13 cellular contexts compared by ENCODE assay signal in genomic region chr20:64050261-64051032, GRCh38. TPM values are rescaled to one million over a fixed set of nuclear protein-coding genes. Genes with fewer than 3 reads are reported as not detected.
DNase-seq lines count a peak whose midpoint lies in the region; ATAC-seq, FAIRE-seq and TF ChIP-seq lines count a peak whose summit lies in the region.
"Had no signal": no experiment of that assay in that cellular context is flagged by ENCODE, and none has a peak within 500 bp of the region (broad histone marks: within the 10 kb centered on the region; RNA-seq: fewer than 3 reads in every experiment).

No MANE protein-coding gene starts in this region.

- no peak overlapping the region for H2AFZ ChIP-seq in HepG2 (ENCODE audit: low read length)

- H3K4me2 ChIP-seq in HepG2 (ENCODE audit: low read depth, low read length): peak overlapping the region; percentile 98

- TF ChIP-seq RAD21 in HepG2 (CRISPR knock-in tag; IDR thresholded peaks at IDR 0.05): no peak; the same call in none of the 2 replicates

- in situ Hi-C loops in HepG2 (cut with HindIII; ENCODE audit: extremely low pct_ligation_motif_present, low pct_unique_long_range_greater_than_20kb): no loop called here
- in situ Hi-C loops in brain microvascular endothelial cell (cut with HindIII; ENCODE audit: low pct_ligation_motif_present, low sequenced_read_pairs): no loop called here

- H3K27ac ChIP-seq in HepG2 (ENCODE audit: extremely low read length, insufficient read depth, low read length): peak overlapping the region; percentile 68
- H3K27ac ChIP-seq in stomach: peak overlapping the region; percentile 18 to 79 (median 66)
- no peak overlapping the region for H3K27ac ChIP-seq in brain microvascular endothelial cell
- H3K27ac ChIP-seq: foreskin keratinocyte had no signal

- TF ChIP-seq POLR2A in HepG2 (IDR thresholded peaks at IDR 0.05; ENCODE audit: insufficient read depth in 1 of 2, low read depth in 2 of 2, low read length in 2 of 2) (peak in 1 of 2 experiments; percentile 48; a peak in 1 of 4 replicates), stomach (IDR thresholded peaks at IDR 0.05) (no peak)

- H3K36me3 ChIP-seq in HepG2 (replicated peaks in 1 of 2; ENCODE audit: control insufficient read depth in 1 of 2, insufficient read depth in 2 of 2, low read length in 2 of 2) (no peaks in the 10 kb centered on the region), stomach (no peaks in the 10 kb centered on the region), brain microvascular endothelial cell (replicated peaks) (no peaks in the 10 kb centered on the region)
- H3K36me3 ChIP-seq: tibial artery had no signal

- peak overlapping the region; percentile 48 for H3K4me3 Mint-ChIP-seq in T-helper 2 cell treated with Interferon-gamma antibody and Interleukin-4, amounts not matched to agents 5 μg/mL and 100 μg/mL, for 36 hours
- peak overlapping the region; percentile 26 for H3K4me3 Mint-ChIP-seq in activated T-helper 1 cell treated with anti-CD3 and anti-CD28 coated beads, Interleukin-12 subunit alpha, Interleukin-12 subunit beta, Interleukin-2, Interleukin-4 antibody, amounts not matched to agents 30 ng/mL and 10 ng/mL and 1 ng/mL, durations not matched to agents 14 hours and 24 hours and 36 hours
- H3K4me3 Mint-ChIP-seq: activated CD8-positive, alpha-beta T cell treated with anti-CD3 and anti-CD28 coated beads for 36 hours had no signal

- H3K9ac ChIP-seq in HepG2 (ENCODE audit: insufficient read depth, low read depth, low read length): peak overlapping the region; percentile 79

- 10% methylated on average over 20 of the region's 23 CpGs for WGBS in HepG2 (ENCODE audit: low lambda C conversion rate)
- 73 to 78% (median 75%) methylated on average over 16 to 23 of the region's 23 CpGs for WGBS in stomach, 5 donors

- ATAC-seq in HepG2: peak; percentile 45
- no peak for ATAC-seq in HG03135 (IDR thresholded peaks at IDR 0.05; ENCODE audit: unreplicated experiment)
- ATAC-seq in HG03159 (IDR thresholded peaks at IDR 0.05; ENCODE audit: unreplicated experiment): no peak
- ATAC-seq: activated CD8-positive, alpha-beta T cell treated with anti-CD3 and anti-CD28 coated beads for 36 hours; foreskin keratinocyte had no signal

- CTCF ChIA-PET in HepG2 (lab: Yijun Ruan, JAX; ENCODE audit: low intra/inter-chr PET ratio, low total read pairs): no interaction called here

- H3K4me1 Mint-ChIP-seq in T-helper 2 cell treated with Interferon-gamma antibody and Interleukin-4, amounts not matched to agents 5 μg/mL and 100 μg/mL, for 36 hours (ENCODE audit: low read depth): peaks cover 10% of the 10 kb centered on the region
- H3K4me1 Mint-ChIP-seq in activated T-helper 1 cell treated with anti-CD3 and anti-CD28 coated beads, Interleukin-12 subunit alpha, Interleukin-12 subunit beta, Interleukin-2, Interleukin-4 antibody, amounts not matched to agents 30 ng/mL and 10 ng/mL and 1 ng/mL, durations not matched to agents 14 hours and 24 hours and 36 hours (ENCODE audit: low read depth): peaks cover 14% of the 10 kb centered on the region

- no peaks in the 10 kb centered on the region for H3K36me3 Mint-ChIP-seq in T-helper 2 cell treated with Interferon-gamma antibody and Interleukin-4, amounts not matched to agents 5 μg/mL and 100 μg/mL, for 36 hours (ENCODE audit: low read depth)
- H3K36me3 Mint-ChIP-seq in activated T-helper 1 cell treated with anti-CD3 and anti-CD28 coated beads, Interleukin-12 subunit alpha, Interleukin-12 subunit beta, Interleukin-2, Interleukin-4 antibody, amounts not matched to agents 30 ng/mL and 10 ng/mL and 1 ng/mL, durations not matched to agents 14 hours and 24 hours and 36 hours (ENCODE audit: low read depth): peaks cover 3% of the 10 kb centered on the region

- H3K4me3 ChIP-seq in HepG2 (replicated peaks in 1 of 3; ENCODE audit: insufficient read depth in 1 of 3, low read depth in 2 of 3, low read length in 3 of 3) (peak overlapping the region; percentile 65 to 88 (median 77)), stomach (peak overlapping the region in 3 of 4 donors; percentile 21 to 47 (median 23)), brain microvascular endothelial cell (ENCODE audit: low read depth, low read length) (no peak overlapping the region)

- no peaks in the 10 kb centered on the region for H3K9me3 ChIP-seq in HepG2 (ENCODE audit: low read length)
- H3K9me3 ChIP-seq in stomach: no peaks in the 10 kb centered on the region
- H3K9me3 ChIP-seq: tibial artery had no signal

- TF ChIP-seq CTCF in HepG2 (CRISPR knock-in tag; IDR thresholded peaks at IDR 0.05) (peak; percentile 83), stomach (IDR thresholded peaks at IDR 0.05) (no peak), brain microvascular endothelial cell (IDR thresholded peaks at IDR 0.05; ENCODE audit: low read depth, low read length, missing control alignments) (no peak)

- BruUV-seq in HepG2 (replicated peaks; lab: Mats Ljungman, UMichigan): no TSS peak

- DNase-seq in T-helper 2 cell treated with Interferon-gamma antibody and Interleukin-4, amounts not matched to agents 5 μg/mL and 100 μg/mL, for 36 hours (ENCODE audit: low spot score): no peak
- no peak for DNase-seq in T-helper 2 cell
- DNase-seq in activated T-helper 1 cell treated with anti-CD3 and anti-CD28 coated beads, Interleukin-12 subunit alpha, Interleukin-12 subunit beta, Interleukin-2, Interleukin-4 antibody, amounts not matched to agents 30 ng/mL and 10 ng/mL and 1 ng/mL, durations not matched to agents 14 hours and 24 hours and 36 hours (ENCODE audit: low spot score): no peak
- DNase-seq in HepG2 (ENCODE audit: low spot score): peak; percentile 79
- DNase-seq in stomach: no peak
- no peak for DNase-seq in brain microvascular endothelial cell
- DNase-seq: activated CD8-positive, alpha-beta T cell treated with anti-CD3 and anti-CD28 coated beads for 36 hours; activated naive CD4-positive, alpha-beta T cell treated with anti-CD3 and anti-CD28 coated beads, Interleukin-2, amount 50 U/mL, for 16 hours; foreskin keratinocyte; NCI-H2107; tibial artery had no signal

- 0 out of 4 replicates have a peak, but pooled peaks of 1 of the 2 experiments have one; percentile 14 for TF ChIP-seq EP300 in HepG2 (IDR thresholded peaks at IDR 0.05; ENCODE audit: low read depth in 2 of 2, low read length in 2 of 2)
- TF ChIP-seq EP300 in HepG2 (CRISPR knock-in tag; IDR thresholded peaks at IDR 0.05; ENCODE audit: borderline replicate concordance): no peak
- no peak for TF ChIP-seq EP300 in stomach (IDR thresholded peaks at IDR 0.05)

- no peaks in the 10 kb centered on the region for H4K20me1 ChIP-seq in HepG2 (ENCODE audit: insufficient read depth, low read length)

- peaks cover 4% of the 10 kb centered on the region for H3K79me2 ChIP-seq in HepG2 (ENCODE audit: insufficient read depth, low read length)

- POLR2A ChIA-PET in HepG2 (lab: Yijun Ruan, JAX): interaction anchor here (0.6 to 9.4 kb wide), 14 partner anchors 8 to 392 kb away, joined by 3 to 252 read pairs (median 4); partner anchors contain the start of genes C20orf204, OPRL1, PRPF6 and RGS19

- intact Hi-C loops in activated T-helper 1 cell treated with anti-CD3 and anti-CD28 coated beads, Interleukin-12 subunit alpha, Interleukin-12 subunit beta, Interleukin-2, Interleukin-4 antibody, amounts not matched to agents 30 ng/mL and 10 ng/mL and 1 ng/mL, durations not matched to agents 14 hours and 24 hours and 36 hours (cut with micrococcal nuclease): no loop called here
- intact Hi-C loops in HepG2 (cut with micrococcal nuclease; ENCODE audit: unreplicated experiment) (loop anchor here (1.0 kb wide), 1 partner anchor 26 kb away; no protein-coding TSS in a partner anchor), stomach (cut with DNase I; ENCODE audit: low total_unique reads) (no loop called here)

- H3K27me3 Mint-ChIP-seq in T-helper 2 cell treated with Interferon-gamma antibody and Interleukin-4, amounts not matched to agents 5 μg/mL and 100 μg/mL, for 36 hours (ENCODE audit: low read depth): peaks cover 41% of the 10 kb centered on the region
- peaks cover 25% of the 10 kb centered on the region for H3K27me3 Mint-ChIP-seq in activated T-helper 1 cell treated with anti-CD3 and anti-CD28 coated beads, Interleukin-12 subunit alpha, Interleukin-12 subunit beta, Interleukin-2, Interleukin-4 antibody, amounts not matched to agents 30 ng/mL and 10 ng/mL and 1 ng/mL, durations not matched to agents 14 hours and 24 hours and 36 hours (ENCODE audit: insufficient read depth)

- no peaks in the 10 kb centered on the region for H3K9me3 Mint-ChIP-seq in T-helper 2 cell treated with Interferon-gamma antibody and Interleukin-4, amounts not matched to agents 5 μg/mL and 100 μg/mL, for 36 hours
- no peaks in the 10 kb centered on the region for H3K9me3 Mint-ChIP-seq in activated T-helper 1 cell treated with anti-CD3 and anti-CD28 coated beads, Interleukin-12 subunit alpha, Interleukin-12 subunit beta, Interleukin-2, Interleukin-4 antibody, amounts not matched to agents 30 ng/mL and 10 ng/mL and 1 ng/mL, durations not matched to agents 14 hours and 24 hours and 36 hours
- H3K9me3 Mint-ChIP-seq: activated CD8-positive, alpha-beta T cell treated with anti-CD3 and anti-CD28 coated beads for 36 hours had no signal

- peak; percentile 67 for FAIRE-seq in HepG2 (lab: Jason Lieb, UNC)

- peaks cover 69% of the 10 kb centered on the region for H3K4me1 ChIP-seq in HepG2 (ENCODE audit: insufficient read depth, low read length)
- H3K4me1 ChIP-seq in stomach: peaks cover 17 to 28% (median 19%) of the 10 kb centered on the region in 4 donors
- H3K4me1 ChIP-seq: foreskin keratinocyte had no signal

- no peak overlapping the region for H3K27ac Mint-ChIP-seq in T-helper 2 cell treated with Interferon-gamma antibody and Interleukin-4, amounts not matched to agents 5 μg/mL and 100 μg/mL, for 36 hours
- H3K27ac Mint-ChIP-seq in activated T-helper 1 cell treated with anti-CD3 and anti-CD28 coated beads, Interleukin-12 subunit alpha, Interleukin-12 subunit beta, Interleukin-2, Interleukin-4 antibody, amounts not matched to agents 30 ng/mL and 10 ng/mL and 1 ng/mL, durations not matched to agents 14 hours and 24 hours and 36 hours: no peak overlapping the region
- H3K27ac Mint-ChIP-seq: activated CD8-positive, alpha-beta T cell treated with anti-CD3 and anti-CD28 coated beads for 36 hours had no signal

- H3K27me3 ChIP-seq in HepG2 (ENCODE audit: control insufficient read depth in 1 of 2, insufficient read depth in 2 of 2, low read length in 2 of 2): no peaks in the 10 kb centered on the region; a peak in 1 of 5 replicates
- H3K27me3 ChIP-seq in stomach: peaks cover 30 to 100% (median 73%) of the 10 kb centered on the region in 3 donors
- H3K27me3 ChIP-seq in brain microvascular endothelial cell (replicated peaks): peaks cover 20% of the 10 kb centered on the region

RNA-seq across cellular contexts. Expression of gene SOX18, which starts 1.0 kb away (rescaled TPM):
- total RNA-seq in activated T-helper 1 cell treated with anti-CD3 and anti-CD28 coated beads, Interleukin-12 subunit alpha, Interleukin-12 subunit beta, Interleukin-2, Interleukin-4 antibody, amounts not matched to agents 30 ng/mL and 10 ng/mL and 1 ng/mL, durations not matched to agents 14 hours and 24 hours and 36 hours: 1.3 TPM in 2 replicates
- 1.3 and 1.9 TPM in 2 replicates for total RNA-seq in HepG2 (2016; rRNA removed; fragmentation: Illumina TruSeq; extraction: Trizol)
- 1.1 and 1.6 TPM in 2 replicates for total RNA-seq in HepG2 (2016; cell fraction: cytosol; rRNA removed; fragmentation: Illumina TruSeq; extraction: Trizol; ENCODE audit: low read depth)
- total RNA-seq in HepG2 (2016; cell fraction: insoluble cytoplasmic fraction; rRNA removed; fragmentation: Illumina TruSeq; extraction: Trizol): 0.94 and 1.8 TPM in 2 replicates
- 2.7 and 3.0 TPM in 2 replicates for total RNA-seq in HepG2 (2016; cell fraction: membrane; rRNA removed; fragmentation: Illumina TruSeq; extraction: Trizol)
- total RNA-seq in HepG2 (2016; cell fraction: nucleus; rRNA removed; fragmentation: Illumina TruSeq; extraction: Trizol): 1.4 and 2.1 TPM in 2 replicates
- 1.6 and 2.0 TPM in 2 replicates for polyA plus RNA-seq in HepG2 (2011; rRNA removed)
- 1.1 and 2.3 TPM in 2 replicates for polyA plus RNA-seq in HepG2 (2011; cell fraction: cytosol; rRNA removed)
- polyA plus RNA-seq in HepG2 (2011; cell fraction: nucleus; rRNA removed): 8.4 and 10.3 TPM in 2 replicates
- polyA plus RNA-seq in HepG2 (2012): 2.4 and 3.1 TPM in 2 replicates
- polyA plus RNA-seq in HepG2 (2016; cell fraction: cytosol; fragmentation: Illumina TruSeq; extraction: Trizol; ENCODE audit: low read depth): 1.8 and 1.9 TPM in 2 replicates
- polyA plus RNA-seq in HepG2 (2016; cell fraction: insoluble cytoplasmic fraction; fragmentation: Illumina TruSeq; extraction: Trizol; ENCODE audit: low read depth): 7.2 and 8.4 TPM in 2 replicates
- polyA plus RNA-seq in HepG2 (2016; cell fraction: membrane; fragmentation: Illumina TruSeq; extraction: Trizol; ENCODE audit: low read depth): 3.3 and 4.0 TPM in 2 replicates
- 9.0 and 10.0 TPM in 2 replicates for polyA plus RNA-seq in HepG2 (2016; cell fraction: nucleus; fragmentation: Illumina TruSeq; extraction: Trizol; ENCODE audit: insufficient read depth, low read depth)
- 0.28 and 1.8 TPM in 2 replicates for polyA minus RNA-seq in HepG2 (2011; rRNA and poly(A)+ RNA removed; ENCODE audit: low replicate concordance)
- 1.9 and 4.0 TPM in 2 replicates for polyA minus RNA-seq in HepG2 (2011; cell fraction: cytosol; rRNA and poly(A)+ RNA removed)
- polyA minus RNA-seq in HepG2 (2011; cell fraction: nucleus; rRNA and poly(A)+ RNA removed): 0.77 and 0.87 TPM in 2 replicates
- 10 to 100 TPM in 2 of 5 donors, 1 to 10 TPM in 2, under 1 TPM in 1; 0.58 to 26.6 (median 8.9) TPM for total RNA-seq in stomach
- 10 to 100 TPM in 1 of 3 donors, 1 to 10 TPM in 2; 6.2 to 15.2 (median 8.4) TPM for polyA plus RNA-seq in stomach
- total RNA-seq: activated CD8-positive, alpha-beta T cell treated with anti-CD3 and anti-CD28 coated beads for 36 hours; foreskin keratinocyte had no signal

RNA-seq across cellular contexts. Expression of gene TCEA2, which starts 12.6 kb away (rescaled TPM):
- total RNA-seq in activated T-helper 1 cell treated with anti-CD3 and anti-CD28 coated beads, Interleukin-12 subunit alpha, Interleukin-12 subunit beta, Interleukin-2, Interleukin-4 antibody, amounts not matched to agents 30 ng/mL and 10 ng/mL and 1 ng/mL, durations not matched to agents 14 hours and 24 hours and 36 hours: 33.8 TPM in 2 replicates
- total RNA-seq in HepG2 (2016; rRNA removed; fragmentation: Illumina TruSeq; extraction: Trizol) (25.9 and 33.7 TPM in 2 replicates), stomach (10 to 100 TPM in 4 of 5 donors, 1 to 10 TPM in 1; 3.1 to 30.7 (median 22.8) TPM)
- total RNA-seq in HepG2 (2016; cell fraction: cytosol; rRNA removed; fragmentation: Illumina TruSeq; extraction: Trizol; ENCODE audit: low read depth): 58.0 and 75.2 TPM in 2 replicates
- 25.2 and 31.6 TPM in 2 replicates for total RNA-seq in HepG2 (2016; cell fraction: insoluble cytoplasmic fraction; rRNA removed; fragmentation: Illumina TruSeq; extraction: Trizol)
- 54.3 and 70.5 TPM in 2 replicates for total RNA-seq in HepG2 (2016; cell fraction: membrane; rRNA removed; fragmentation: Illumina TruSeq; extraction: Trizol)
- 19.6 and 25.2 TPM in 2 replicates for total RNA-seq in HepG2 (2016; cell fraction: nucleus; rRNA removed; fragmentation: Illumina TruSeq; extraction: Trizol)
- polyA plus RNA-seq in HepG2 (2011; rRNA removed) (28.1 and 36.8 TPM in 2 replicates), stomach (10 to 100 TPM; 21.0 to 35.5 (median 30.4) TPM)
- polyA plus RNA-seq in HepG2 (2011; cell fraction: cytosol; rRNA removed): 22.9 and 25.9 TPM in 2 replicates
- 101 and 106 TPM in 2 replicates for polyA plus RNA-seq in HepG2 (2011; cell fraction: nucleus; rRNA removed)
- 70.9 and 75.4 TPM in 2 replicates for polyA plus RNA-seq in HepG2 (2012)
- polyA plus RNA-seq in HepG2 (2016; cell fraction: cytosol; fragmentation: Illumina TruSeq; extraction: Trizol; ENCODE audit: low read depth): 308 and 317 TPM in 2 replicates
- polyA plus RNA-seq in HepG2 (2016; cell fraction: insoluble cytoplasmic fraction; fragmentation: Illumina TruSeq; extraction: Trizol; ENCODE audit: low read depth): 54.5 and 74.5 TPM in 2 replicates
- polyA plus RNA-seq in HepG2 (2016; cell fraction: membrane; fragmentation: Illumina TruSeq; extraction: Trizol; ENCODE audit: low read depth): 232 and 236 TPM in 2 replicates
- 80.5 and 83.8 TPM in 2 replicates for polyA plus RNA-seq in HepG2 (2016; cell fraction: nucleus; fragmentation: Illumina TruSeq; extraction: Trizol; ENCODE audit: insufficient read depth, low read depth)
- polyA minus RNA-seq in HepG2 (2011; rRNA and poly(A)+ RNA removed; ENCODE audit: low replicate concordance): 42.1 and 65.5 TPM in 2 replicates
- 21.6 and 27.5 TPM in 2 replicates for polyA minus RNA-seq in HepG2 (2011; cell fraction: cytosol; rRNA and poly(A)+ RNA removed)
- 32.7 and 36.6 TPM in 2 replicates for polyA minus RNA-seq in HepG2 (2011; cell fraction: nucleus; rRNA and poly(A)+ RNA removed)

RNA-seq across cellular contexts. Expression of gene C20orf204, which starts 14.5 kb away (rescaled TPM):
- 5.4 and 6.1 TPM in 2 replicates for total RNA-seq in activated T-helper 1 cell treated with anti-CD3 and anti-CD28 coated beads, Interleukin-12 subunit alpha, Interleukin-12 subunit beta, Interleukin-2, Interleukin-4 antibody, amounts not matched to agents 30 ng/mL and 10 ng/mL and 1 ng/mL, durations not matched to agents 14 hours and 24 hours and 36 hours
- total RNA-seq in HepG2 (2016; rRNA removed; fragmentation: Illumina TruSeq; extraction: Trizol): 36.8 and 80.0 TPM in 2 replicates
- total RNA-seq in HepG2 (2016; cell fraction: cytosol; rRNA removed; fragmentation: Illumina TruSeq; extraction: Trizol; ENCODE audit: low read depth): 48.6 and 61.3 TPM in 2 replicates
- 39.0 and 80.0 TPM in 2 replicates for total RNA-seq in HepG2 (2016; cell fraction: insoluble cytoplasmic fraction; rRNA removed; fragmentation: Illumina TruSeq; extraction: Trizol)
- total RNA-seq in HepG2 (2016; cell fraction: membrane; rRNA removed; fragmentation: Illumina TruSeq; extraction: Trizol): 57.5 and 77.5 TPM in 2 replicates
- 68.2 and 72.7 TPM in 2 replicates for total RNA-seq in HepG2 (2016; cell fraction: nucleus; rRNA removed; fragmentation: Illumina TruSeq; extraction: Trizol)
- polyA plus RNA-seq in HepG2 (2011; rRNA removed): 22.1 and 27.2 TPM in 2 replicates
- polyA plus RNA-seq in HepG2 (2011; cell fraction: cytosol; rRNA removed): 22.8 and 58.2 TPM in 2 replicates
- 143 and 193 TPM in 2 replicates for polyA plus RNA-seq in HepG2 (2011; cell fraction: nucleus; rRNA removed)
- 13.4 and 16.2 TPM in 2 replicates for polyA plus RNA-seq in HepG2 (2012)
- 59.0 and 74.0 TPM in 2 replicates for polyA plus RNA-seq in HepG2 (2016; cell fraction: cytosol; fragmentation: Illumina TruSeq; extraction: Trizol; ENCODE audit: low read depth)
- polyA plus RNA-seq in HepG2 (2016; cell fraction: insoluble cytoplasmic fraction; fragmentation: Illumina TruSeq; extraction: Trizol; ENCODE audit: low read depth): 48.7 and 49.5 TPM in 2 replicates
- 58.9 and 64.4 TPM in 2 replicates for polyA plus RNA-seq in HepG2 (2016; cell fraction: membrane; fragmentation: Illumina TruSeq; extraction: Trizol; ENCODE audit: low read depth)
- polyA plus RNA-seq in HepG2 (2016; cell fraction: nucleus; fragmentation: Illumina TruSeq; extraction: Trizol; ENCODE audit: insufficient read depth, low read depth): 152 and 164 TPM in 2 replicates
- 1.8 and 19.7 TPM in 2 replicates for polyA minus RNA-seq in HepG2 (2011; rRNA and poly(A)+ RNA removed; ENCODE audit: low replicate concordance)
- polyA minus RNA-seq in HepG2 (2011; cell fraction: cytosol; rRNA and poly(A)+ RNA removed): 15.0 and 21.9 TPM in 2 replicates
- polyA minus RNA-seq in HepG2 (2011; cell fraction: nucleus; rRNA and poly(A)+ RNA removed): 21.8 and 31.2 TPM in 2 replicates
- total RNA-seq in stomach: 1 to 10 TPM in 1 of 5 donors, not detected in 4; 1.7 TPM
- polyA plus RNA-seq in stomach: 1 to 10 TPM in 2 of 3 donors, under 1 TPM in 1; 0.62 to 3.4 (median 1.4) TPM

RNA-seq across cellular contexts. Expression of gene RGS19, which starts 28.9 kb away (rescaled TPM):
- total RNA-seq in activated T-helper 1 cell treated with anti-CD3 and anti-CD28 coated beads, Interleukin-12 subunit alpha, Interleukin-12 subunit beta, Interleukin-2, Interleukin-4 antibody, amounts not matched to agents 30 ng/mL and 10 ng/mL and 1 ng/mL, durations not matched to agents 14 hours and 24 hours and 36 hours: 54.7 and 55.9 TPM in 2 replicates
- total RNA-seq in HepG2 (2016; rRNA removed; fragmentation: Illumina TruSeq; extraction: Trizol): 10.2 and 10.7 TPM in 2 replicates
- total RNA-seq in HepG2 (2016; cell fraction: cytosol; rRNA removed; fragmentation: Illumina TruSeq; extraction: Trizol; ENCODE audit: low read depth): 8.3 and 13.6 TPM in 2 replicates
- 9.9 and 10.3 TPM in 2 replicates for total RNA-seq in HepG2 (2016; cell fraction: insoluble cytoplasmic fraction; rRNA removed; fragmentation: Illumina TruSeq; extraction: Trizol)
- 24.1 and 24.7 TPM in 2 replicates for total RNA-seq in HepG2 (2016; cell fraction: membrane; rRNA removed; fragmentation: Illumina TruSeq; extraction: Trizol)
- 7.0 and 7.6 TPM in 2 replicates for total RNA-seq in HepG2 (2016; cell fraction: nucleus; rRNA removed; fragmentation: Illumina TruSeq; extraction: Trizol)
- polyA plus RNA-seq in HepG2 (2011; rRNA removed): 11.9 and 14.7 TPM in 2 replicates
- 11.7 and 19.3 TPM in 2 replicates for polyA plus RNA-seq in HepG2 (2011; cell fraction: cytosol; rRNA removed)
- 12.6 and 13.6 TPM in 2 replicates for polyA plus RNA-seq in HepG2 (2011; cell fraction: nucleus; rRNA removed)
- 4.4 and 6.8 TPM in 2 replicates for polyA plus RNA-seq in HepG2 (2012)
- polyA plus RNA-seq in HepG2 (2016; cell fraction: cytosol; fragmentation: Illumina TruSeq; extraction: Trizol; ENCODE audit: low read depth): 18.0 and 22.1 TPM in 2 replicates
- 14.2 and 16.6 TPM in 2 replicates for polyA plus RNA-seq in HepG2 (2016; cell fraction: insoluble cytoplasmic fraction; fragmentation: Illumina TruSeq; extraction: Trizol; ENCODE audit: low read depth)
- 25.0 and 29.7 TPM in 2 replicates for polyA plus RNA-seq in HepG2 (2016; cell fraction: membrane; fragmentation: Illumina TruSeq; extraction: Trizol; ENCODE audit: low read depth)
- 9.7 and 10.6 TPM in 2 replicates for polyA plus RNA-seq in HepG2 (2016; cell fraction: nucleus; fragmentation: Illumina TruSeq; extraction: Trizol; ENCODE audit: insufficient read depth, low read depth)
- 15.8 and 18.5 TPM in 2 replicates for polyA minus RNA-seq in HepG2 (2011; rRNA and poly(A)+ RNA removed; ENCODE audit: low replicate concordance)
- polyA minus RNA-seq in HepG2 (2011; cell fraction: cytosol; rRNA and poly(A)+ RNA removed): 8.1 and 9.1 TPM in 2 replicates
- polyA minus RNA-seq in HepG2 (2011; cell fraction: nucleus; rRNA and poly(A)+ RNA removed): 4.5 and 5.5 TPM in 2 replicates
- total RNA-seq in stomach: 10 to 100 TPM in 1 of 5 donors, 1 to 10 TPM in 1, not detected in 3; 3.1 to 10.1 TPM
- 10 to 100 TPM in 2 of 3 donors, 1 to 10 TPM in 1; 8.1 to 17.2 (median 13.1) TPM for polyA plus RNA-seq in stomach

RNA-seq across cellular contexts. Expression of gene OPRL1, which starts 29.4 kb away (rescaled TPM):
- total RNA-seq in activated T-helper 1 cell treated with anti-CD3 and anti-CD28 coated beads, Interleukin-12 subunit alpha, Interleukin-12 subunit beta, Interleukin-2, Interleukin-4 antibody, amounts not matched to agents 30 ng/mL and 10 ng/mL and 1 ng/mL, durations not matched to agents 14 hours and 24 hours and 36 hours: 0.16 and 0.20 TPM in 2 replicates
- total RNA-seq in HepG2 (2016; rRNA removed; fragmentation: Illumina TruSeq; extraction: Trizol) (0.27 and 0.35 TPM in 2 replicates), stomach (1 to 10 TPM in 1 of 5 donors, under 1 TPM in 1, not detected in 3; 0.55 to 4.7 TPM)
- not detected in 2 replicates for total RNA-seq in HepG2 (2016; cell fraction: cytosol; rRNA removed; fragmentation: Illumina TruSeq; extraction: Trizol; ENCODE audit: low read depth)
- 0.16 and 0.56 TPM in 2 replicates for total RNA-seq in HepG2 (2016; cell fraction: insoluble cytoplasmic fraction; rRNA removed; fragmentation: Illumina TruSeq; extraction: Trizol)
- 0.12 and 0.14 TPM in 2 replicates for total RNA-seq in HepG2 (2016; cell fraction: membrane; rRNA removed; fragmentation: Illumina TruSeq; extraction: Trizol)
- 0.25 and 0.28 TPM in 2 replicates for total RNA-seq in HepG2 (2016; cell fraction: nucleus; rRNA removed; fragmentation: Illumina TruSeq; extraction: Trizol)
- polyA plus RNA-seq in HepG2 (2011; rRNA removed) (0.71 and 0.77 TPM in 2 replicates), stomach (under 1 TPM in 2 of 3 donors, not detected in 1; 0.18 to 0.25 TPM)
- 0.37 and 0.86 TPM in 2 replicates for polyA plus RNA-seq in HepG2 (2011; cell fraction: cytosol; rRNA removed)
- polyA plus RNA-seq in HepG2 (2011; cell fraction: nucleus; rRNA removed): 0.99 and 1.1 TPM in 2 replicates
- polyA plus RNA-seq in HepG2 (2012): 0.28 and 0.56 TPM in 2 replicates
- not detected in 2 replicates for polyA plus RNA-seq in HepG2 (2016; cell fraction: cytosol; fragmentation: Illumina TruSeq; extraction: Trizol; ENCODE audit: low read depth)
- 0.32 and 0.40 TPM in 2 replicates for polyA plus RNA-seq in HepG2 (2016; cell fraction: insoluble cytoplasmic fraction; fragmentation: Illumina TruSeq; extraction: Trizol; ENCODE audit: low read depth)
- polyA plus RNA-seq in HepG2 (2016; cell fraction: membrane; fragmentation: Illumina TruSeq; extraction: Trizol; ENCODE audit: low read depth): 0.08 TPM in 1 of 2 replicates, not detected in the other
- polyA plus RNA-seq in HepG2 (2016; cell fraction: nucleus; fragmentation: Illumina TruSeq; extraction: Trizol; ENCODE audit: insufficient read depth, low read depth): 0.33 and 0.61 TPM in 2 replicates
- polyA minus RNA-seq in HepG2 (2011; rRNA and poly(A)+ RNA removed; ENCODE audit: low replicate concordance): 0.14 and 3.0 TPM in 2 replicates
- polyA minus RNA-seq in HepG2 (2011; cell fraction: cytosol; rRNA and poly(A)+ RNA removed): 0.59 and 0.62 TPM in 2 replicates
- 0.13 and 0.25 TPM in 2 replicates for polyA minus RNA-seq in HepG2 (2011; cell fraction: nucleus; rRNA and poly(A)+ RNA removed)
